9 cellular contexts compared by ENCODE assay signal in genomic region chr11:78189851-78190250, GRCh38. TPM values are rescaled to one million over a fixed set of nuclear protein-coding genes. Genes with fewer than 3 reads are reported as not detected.
DNase-seq lines count a peak whose midpoint lies in the region; TF ChIP-seq lines count a peak whose summit lies in the region.
"Had no signal": no experiment of that assay in that cellular context is flagged by ENCODE, and none has a peak within 500 bp of the region (broad histone marks: within the 10 kb centered on the region; RNA-seq: fewer than 3 reads in every experiment).

No MANE protein-coding gene starts in this region.

- H3K27ac ChIP-seq in DOHH2 (ENCODE audit: low read depth, low read length) (no peak overlapping the region), PC-9 (no peak overlapping the region)

- H3K9me2 ChIP-seq in DOHH2 (replicated peaks; ENCODE audit: control insufficient read depth, low read length) (no peaks in the 10 kb centered on the region), PC-9 (ENCODE audit: insufficient read depth) (no peaks in the 10 kb centered on the region)

- H2AFZ ChIP-seq in PC-9: no peak overlapping the region

- H3K36me3 ChIP-seq in DOHH2 (ENCODE audit: control insufficient read depth, low read length) (no peaks in the 10 kb centered on the region), PC-9 (ENCODE audit: low read depth) (0 out of 2 replicates have a peak, but pooled peaks cover 5% of the 10 kb centered on the region)

- no peaks in the 10 kb centered on the region for H3K27me3 ChIP-seq in DOHH2 (ENCODE audit: control insufficient read depth, low read length)
- H3K27me3 ChIP-seq in PC-9 (ENCODE audit: insufficient read depth, low read depth): no peaks in the 10 kb centered on the region

- TF ChIP-seq CTCF in DOHH2 (IDR thresholded peaks at IDR 0.05; ENCODE audit: low read depth, low read length, poor library complexity, severe bottlenecking) (no peak), PC-9 (conservative IDR thresholded peaks at IDR 0.05) (no peak), epithelial cell of proximal tubule (conservative IDR thresholded peaks at IDR 0.05; ENCODE audit: low read depth, low read length) (no peak), retinal pigment epithelial cell (conservative IDR thresholded peaks at IDR 0.05; ENCODE audit: low read depth, low read length) (no peak)

- H3K9me3 ChIP-seq in DOHH2 (ENCODE audit: control insufficient read depth, insufficient read depth, low read length) (no peaks in the 10 kb centered on the region), PC-9 (ENCODE audit: insufficient read depth, low read depth) (no peaks in the 10 kb centered on the region)
- H3K9me3 ChIP-seq: mucosa of descending colon had no signal

- peaks cover 26% of the 10 kb centered on the region for H3K4me1 ChIP-seq in DOHH2 (ENCODE audit: control insufficient read depth, low read length)
- H3K4me1 ChIP-seq in PC-9 (replicated peaks; ENCODE audit: insufficient read depth): peaks cover 42% of the 10 kb centered on the region

- no TSS peak for BruUV-seq in PC-9 (replicated peaks; lab: Mats Ljungman, UMichigan)

- DNase-seq in PC-9: no peak
- DNase-seq in epithelial cell of proximal tubule (ENCODE audit: low read depth): no peak
- DNase-seq in retinal pigment epithelial cell (ENCODE audit: low read depth): no peak
- DNase-seq in iPS-NIHi7 (ENCODE audit: extremely low spot score): no peak
- no peak for DNase-seq in occipital lobe (lab: John Stamatoyannopoulos, UW)
- DNase-seq in HuH-7 (ENCODE audit: low spot score): no peak
- no peak for DNase-seq in stimulated activated CD4-positive, alpha-beta T cell treated with anti-CD3 and anti-CD28 coated beads, Interleukin-2, amount 100 ng/mL, for 48 hours

- no peaks in the 10 kb centered on the region for H3K79me2 ChIP-seq in DOHH2 (ENCODE audit: control insufficient read depth, low read length)
- H3K79me2 ChIP-seq in PC-9 (ENCODE audit: low read depth): peaks cover 39% of the 10 kb centered on the region

- H3K4me2 ChIP-seq in DOHH2 (ENCODE audit: low read length) (peak overlapping the region; percentile 87), PC-9 (peak overlapping the region; percentile 83)

- POLR2A ChIA-PET in PC-9 (lab: Charles Lee; ENCODE audit: unreplicated experiment): no interaction called here

- intact Hi-C loops in PC-9 (cut with micrococcal nuclease; ENCODE audit: unreplicated experiment): loop anchor here (5.0 kb wide), 1 partner anchor 368 kb away; the partner anchor contains the start of genes AAMDC and RSF1

- CTCF ChIA-PET in PC-9 (lab: Charles Lee): interaction anchor here (0.5 kb wide), 1 partner anchor 188 kb away, joined by 4 read pairs; no protein-coding TSS in a partner anchor

- H3K4me3 ChIP-seq in DOHH2 (ENCODE audit: low read length): peak overlapping the region; percentile 95; the same call in 1 of the 2 replicates
- H3K4me3 ChIP-seq in PC-9: peak overlapping the region; percentile 80; the same call in 1 of the 2 replicates
- peak overlapping the region; percentile 80 for H3K4me3 ChIP-seq in epithelial cell of proximal tubule (ENCODE audit: low read depth, low read length)
- H3K4me3 ChIP-seq in retinal pigment epithelial cell (ENCODE audit: low read length): peak overlapping the region; percentile 82

- no peaks in the 10 kb centered on the region for H4K20me1 ChIP-seq in DOHH2 (ENCODE audit: control insufficient read depth, insufficient read depth, low read depth, low read length)
- H4K20me1 ChIP-seq in PC-9 (ENCODE audit: insufficient read depth): no peaks in the 10 kb centered on the region

- H3F3A ChIP-seq in DOHH2 (ENCODE audit: control insufficient read depth, insufficient read depth): 0 out of 2 replicates have a peak, but pooled peaks cover 5% of the 10 kb centered on the region
- peaks cover 22% of the 10 kb centered on the region for H3F3A ChIP-seq in PC-9 (ENCODE audit: insufficient read depth, low read depth)

RNA-seq across cellular contexts. Expression of gene USP35, which starts 1.1 kb away (rescaled TPM):
- 12.8 and 13.5 TPM in 2 replicates for total RNA-seq in PC-9 (2021)
- total RNA-seq in epithelial cell of proximal tubule: 2.5 and 6.1 TPM in 2 replicates
- total RNA-seq in occipital lobe: 10.8 TPM

RNA-seq across cellular contexts. Expression of gene KCTD21, which starts 1.4 kb away (rescaled TPM):
- total RNA-seq in PC-9 (2021): 16.1 and 16.5 TPM in 2 replicates
- 4.4 and 6.2 TPM in 2 replicates for total RNA-seq in epithelial cell of proximal tubule
- total RNA-seq in occipital lobe: 6.4 TPM

RNA-seq across cellular contexts. Expression of gene ALG8, which starts 50.4 kb away (rescaled TPM):
- total RNA-seq in PC-9 (2021): 63.4 and 67.5 TPM in 2 replicates
- 38.1 and 47.1 TPM in 2 replicates for total RNA-seq in epithelial cell of proximal tubule
- 55.2 TPM for total RNA-seq in occipital lobe
